ENCODE assay signal across 1 cellular context in the genomic region with DNA sequence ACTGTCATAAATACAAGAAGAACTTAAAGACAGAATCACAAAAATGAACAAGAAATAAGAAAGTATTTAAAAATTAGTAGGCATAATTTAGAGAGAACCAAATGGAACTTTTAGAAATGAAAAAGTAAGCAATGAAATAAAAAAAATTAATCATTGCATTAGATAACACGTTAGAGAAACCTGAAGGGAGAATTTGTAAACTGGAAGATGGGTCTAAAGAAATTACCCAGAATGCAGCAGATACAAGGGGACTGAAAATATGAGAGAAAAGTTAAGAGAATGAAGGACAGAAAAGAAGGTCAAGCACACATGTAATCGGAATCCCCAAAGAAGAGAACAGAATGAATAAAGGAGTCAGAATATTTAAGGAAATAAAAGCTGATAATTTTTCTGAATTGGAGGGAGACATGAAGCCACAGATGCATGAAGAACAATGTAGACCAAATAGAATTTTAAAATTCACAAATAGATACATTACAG.
A peak's percentile ranks its signal among the peaks of the same experiment; 100 is the strongest.
TF ChIP-seq lines count a peak whose summit lies in the region.

No MANE protein-coding gene starts in this region.

TF ChIP-seq in SK-N-SH treated with all-trans-retinoic acid at 6 μM for 48 hours, 23 proteins besides CTCF, POLR2A, EP300 and RAD21 (continued from another document):
- TF ChIP-seq CREB5 (CRISPR knock-in tag; IDR thresholded peaks at IDR 0.05; ENCODE audit: low read depth) (no peak), ZFP3 (CRISPR knock-in tag; IDR thresholded peaks at IDR 0.05) (no peak), ZFP30 (CRISPR knock-in tag; IDR thresholded peaks at IDR 0.05) (peak; percentile 98)
